ENCODE assay signal across 22 cellular contexts in genomic region chr5:117568622-117569021, GRCh38.
"Had no signal": no experiment of that assay in that cellular context is flagged by ENCODE, and none has a peak within 500 bp of the region (broad histone marks: within the 10 kb centered on the region; RNA-seq: fewer than 3 reads in every experiment).

No MANE protein-coding gene starts in this region.

- H3K9me3 ChIP-seq: body of pancreas, neutrophil, ovary, psoas muscle, upper lobe of right lung had no signal

- H3K4me3 ChIP-seq: body of pancreas, hepatocyte, ovary, psoas muscle, upper lobe of right lung had no signal

- H3K36me3 ChIP-seq: neutrophil, ovary, upper lobe of right lung had no signal

- H3K27ac ChIP-seq: body of pancreas, hepatocyte, neutrophil, ovary, psoas muscle, upper lobe of right lung had no signal

- H3K4me2 ChIP-seq: hepatocyte had no signal

- H3K27me3 ChIP-seq: body of pancreas, hepatocyte, neutrophil, ovary, upper lobe of right lung had no signal

- H3K79me2 ChIP-seq: hepatocyte had no signal

- H2AFZ ChIP-seq: hepatocyte had no signal

- H3K4me1 ChIP-seq: body of pancreas, psoas muscle, upper lobe of right lung had no signal

- DNase-seq: activated CD4-positive, alpha-beta T cell treated with anti-CD3 and anti-CD28 coated beads for 4 hours; activated CD4-positive, alpha-beta T cell treated with anti-CD3 and anti-CD28 coated beads, Interleukin-2, amount 50 U/mL, for 48 hours; activated CD4-positive, CD25-positive, alpha-beta regulatory T cell; activated CD8-positive, alpha-beta memory T cell treated with anti-CD3 and anti-CD28 coated beads, Interleukin-2, amount 50 U/mL, for 48 hours; activated effector memory CD4-positive, alpha-beta T cell treated with Interleukin-2 at 50 U/mL for 16 hours; activated naive CD4-positive, alpha-beta T cell treated with anti-CD3 and anti-CD28 coated beads for 36 hours; activated naive CD8-positive, alpha-beta T cell treated with anti-CD3 and anti-CD28 coated beads, Interleukin-2, amount 10 ng/mL, durations not matched to agents 7 days and 5 days; activated T-cell treated with anti-CD3 and anti-CD28 coated beads, Interleukin-2, amount 50 U/mL, for 48 hours; body of pancreas; foreskin melanocyte; glutamatergic neuron; left ventricle myocardium superior; midbrain; natural killer cell; ovary; psoas muscle; right cardiac atrium; stimulated activated CD4-positive, alpha-beta T cell treated with anti-CD3 and anti-CD28 coated beads, Interleukin-4, amount 100 ng/mL, for 4 hours; stimulated activated naive CD8-positive, alpha-beta T cell treated with anti-CD3 and anti-CD28 coated beads, Interleukin-15, Interleukin-2, amounts not matched to agents 100 U/mL and 50 U/mL, for 24 hours; upper lobe of right lung had no signal

- ATAC-seq: body of pancreas; left ventricle myocardium superior; natural killer cell; psoas muscle; right cardiac atrium; stimulated activated naive CD8-positive, alpha-beta T cell treated with anti-CD3 and anti-CD28 coated beads, Interleukin-15, Interleukin-2, amounts not matched to agents 100 U/mL and 50 U/mL, for 24 hours; upper lobe of right lung had no signal
